In the genomic region with DNA sequence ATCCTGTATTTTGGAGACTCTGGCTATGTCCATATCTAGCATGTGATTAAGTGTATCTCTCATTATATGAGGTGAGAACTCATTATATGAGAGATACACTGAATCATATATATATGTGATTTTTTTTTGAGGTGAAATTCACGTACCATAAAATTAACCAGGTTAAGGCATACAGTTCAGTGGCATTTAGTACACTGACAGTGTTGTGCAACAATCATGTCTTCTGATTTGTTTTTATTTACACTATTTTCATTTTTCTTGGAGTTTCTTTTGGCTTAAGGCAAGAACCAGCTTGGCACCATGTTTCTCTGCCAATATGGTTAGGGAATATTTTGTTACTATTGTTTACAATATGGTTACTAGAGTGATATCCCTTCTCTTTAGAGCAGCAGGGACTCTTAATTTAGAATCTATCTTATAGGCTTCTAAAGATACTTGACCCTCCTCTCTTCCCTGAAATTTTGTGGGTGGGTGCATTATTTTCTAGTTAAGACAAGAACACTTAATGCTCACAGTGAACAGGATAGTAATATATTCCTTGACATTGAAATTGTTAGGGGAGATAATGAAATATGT, we compare ENCODE assay signal across 28 cellular contexts. TPM values are rescaled to one million over a fixed set of nuclear protein-coding genes. Genes with fewer than 3 reads are reported as not detected.
DNase-seq lines count a peak whose midpoint lies in the region; ATAC-seq, FAIRE-seq and TF ChIP-seq lines count a peak whose summit lies in the region.
"Had no signal": no experiment of that assay in that cellular context is flagged by ENCODE, and none has a peak within 500 bp of the region (broad histone marks: within the 10 kb centered on the region; RNA-seq: fewer than 3 reads in every experiment).

No MANE protein-coding gene starts in this region.

- in situ Hi-C loops in IMR-90 (cut with MboI; ENCODE audit: low sequenced_read_pairs), result loop anchor here (25.0 kb wide), 1 partner anchor 603 kb away; the partner anchor contains the start of gene LIG3
- in situ Hi-C loops in K562 (cut with MboI), result no loop called here

- H3K27me3 Mint-ChIP-seq in Caco-2 (ENCODE audit: insufficient read depth, unreplicated experiment) (no peaks in the 10 kb centered on the region), nephron progenitor cell (ENCODE audit: low read depth, poor library complexity) (peaks cover 6% of the 10 kb centered on the region)
- H3K27me3 Mint-ChIP-seq: activated T-cell treated with anti-CD3 and anti-CD28 coated beads, Interleukin-2, amount 50 U/mL, for 24 hours had no signal

- no peak overlapping the region for H4K91ac ChIP-seq in IMR-90 (ENCODE audit: insufficient read depth, low read depth, low read length)

- H2BK5ac ChIP-seq in IMR-90 (ENCODE audit: low read depth, low read length, poor library complexity, severe bottlenecking), result no peak overlapping the region

- DNase-seq in Caco-2 (no peak), IMR-90 (no peak), K562 (ENCODE audit: extremely low read depth in 1 of 4, low spot score in 3 of 4) (no peak), nephron progenitor cell (no peak), MG63 (no peak)
- no peak for DNase-seq in effector CD4-positive, alpha-beta T cell
- DNase-seq: activated CD4-positive, alpha-beta T cell treated with anti-CD3 and anti-CD28 coated beads for 4 hours; activated naive CD4-positive, alpha-beta T cell; activated T-cell treated with anti-CD3 and anti-CD28 coated beads, Interleukin-2, amount 50 U/mL, for 24 hours; amniotic stem cell; CD4-positive, alpha-beta memory T cell; esophagus squamous epithelium; gastrocnemius medialis; GOT3; hypothalamus; immature natural killer cell; NCI-H1105; NCI-H187 treated with DMSO at 0.1 percent for 48 hours; NCI-H524 treated with DMSO at 0.1 percent for 48 hours; occipital lobe; PC-9; SIG-M5; stimulated activated naive CD8-positive, alpha-beta T cell treated with anti-CD3 and anti-CD28 coated beads, Interleukin-15, Interleukin-2, amounts not matched to agents 100 U/mL and 50 U/mL, for 24 hours; testis had no signal

- H4K8ac ChIP-seq in IMR-90 (ENCODE audit: low read depth in 2 of 2, low read length in 2 of 2), result no peak overlapping the region

- H3K4me3 ChIP-seq in Caco-2 (ENCODE audit: low read depth, low read length) (no peak overlapping the region), IMR-90 (ENCODE audit: insufficient read depth, low read depth, low read length) (no peak overlapping the region), K562 (peak overlapping the region; percentile 83), MG63 (no peak overlapping the region)
- H3K4me3 ChIP-seq: colonic mucosa, gastrocnemius medialis, PC-9, testis had no signal

- no peak overlapping the region for H3K14ac ChIP-seq in IMR-90 (replicated peaks; ENCODE audit: low read depth, low read length)

- H3K36me3 ChIP-seq in Caco-2 (ENCODE audit: control insufficient read depth, insufficient read depth, low read length) (no peaks in the 10 kb centered on the region), IMR-90 (ENCODE audit: control insufficient read depth, insufficient read depth, low read length) (peaks cover 6% of the 10 kb centered on the region), K562 (ENCODE audit: control insufficient read depth, insufficient read depth, low read length) (peaks cover 44% of the 10 kb centered on the region), MG63 (peaks cover 26% of the 10 kb centered on the region)

- H2AFZ ChIP-seq in IMR-90 (replicated peaks; ENCODE audit: low read length, poor library complexity), result no peak overlapping the region
- no peak overlapping the region for H2AFZ ChIP-seq in K562 (ENCODE audit: low read depth, low read length)
- H2AFZ ChIP-seq: PC-9 had no signal

- peaks cover 24% of the 10 kb centered on the region for H4K20me1 ChIP-seq in IMR-90 (ENCODE audit: insufficient read depth, low read length)
- no peaks in the 10 kb centered on the region for H4K20me1 ChIP-seq in K562 (replicated peaks; ENCODE audit: control insufficient read depth, insufficient read depth, low read length)

- BruUV-seq in Caco-2 (replicated peaks; lab: Mats Ljungman, UMichigan) (no TSS peak), IMR-90 (replicated peaks; lab: Mats Ljungman, UMichigan) (no TSS peak), K562 (replicated peaks; lab: Mats Ljungman, UMichigan) (no TSS peak)

- H3K18ac ChIP-seq in IMR-90 (ENCODE audit: low read depth, low read length), result no peak overlapping the region

- no peak for TF ChIP-seq POLR2A in IMR-90 (IDR thresholded peaks at IDR 0.05; ENCODE audit: low read depth, low read length)
- TF ChIP-seq POLR2A in K562 (conservative IDR thresholded peaks at IDR 0.05), result no peak

- ATAC-seq in IMR-90 (ENCODE audit: low read depth) (no peak), K562 (no peak), GM21786 (IDR thresholded peaks at IDR 0.05; ENCODE audit: unreplicated experiment) (no peak)
- ATAC-seq: gastrocnemius medialis; stimulated activated naive CD8-positive, alpha-beta T cell treated with anti-CD3 and anti-CD28 coated beads, Interleukin-15, Interleukin-2, amounts not matched to agents 100 U/mL and 50 U/mL, for 24 hours had no signal

- H3K4me1 Mint-ChIP-seq in Caco-2 (ENCODE audit: low read depth, unreplicated experiment) (peaks cover 13% of the 10 kb centered on the region), nephron progenitor cell (peaks cover 44% of the 10 kb centered on the region)

- no peak for TF ChIP-seq EP300 in K562 (IDR thresholded peaks at IDR 0.05; ENCODE audit: low read length)

- POLR2A ChIA-PET in Caco-2 (lab: Charles Lee) (interaction anchor here (0.7 kb wide), 2 partner anchors 12 to 217 kb away, joined by 5 to 12 read pairs; partner anchors contain the start of gene PEX12), IMR-90 (lab: Charles Lee; ENCODE audit: unreplicated experiment) (no interaction called here), K562 (lab: Yijun Ruan, JAX) (interaction anchor here (0.6 to 7.5 kb wide), 14 partner anchors 8 to 195 kb away, joined by 3 to 132 read pairs (median 6); partner anchors contain the start of gene PEX12)

- no peak overlapping the region for H3K56ac ChIP-seq in IMR-90 (ENCODE audit: extremely low read depth, insufficient read depth, low read length)

- peak overlapping the region; percentile 90 for H3K4me3 Mint-ChIP-seq in Caco-2 (ENCODE audit: unreplicated experiment)
- no peak overlapping the region for H3K4me3 Mint-ChIP-seq in nephron progenitor cell
- H3K4me3 Mint-ChIP-seq: activated T-cell treated with anti-CD3 and anti-CD28 coated beads, Interleukin-2, amount 50 U/mL, for 24 hours had no signal

- dilution Hi-C loops in IMR-90 (cut with HindIII; ENCODE audit: low sequenced_read_pairs, unreplicated experiment), result no loop called here

- no peak overlapping the region for H3K23ac ChIP-seq in IMR-90 (ENCODE audit: low read depth, low read length)

- CTCF ChIA-PET in Caco-2 (lab: Charles Lee), result no interaction called here
- CTCF ChIA-PET in IMR-90 (lab: Yijun Ruan, JAX), result no interaction called here
- CTCF ChIA-PET in K562 (lab: Yijun Ruan, JAX; ENCODE audit: low intra/inter-chr PET ratio), result no interaction called here

- H3K9me1 ChIP-seq in IMR-90 (ENCODE audit: insufficient read depth, low read length) (peaks cover 6% of the 10 kb centered on the region; the same call in 1 of the 2 replicates), K562 (ENCODE audit: control insufficient read depth, insufficient read depth, low read length) (no peaks in the 10 kb centered on the region)

- peak overlapping the region; percentile 96 for H3K27ac Mint-ChIP-seq in Caco-2 (ENCODE audit: unreplicated experiment)
- peak overlapping the region; percentile 91 for H3K27ac Mint-ChIP-seq in nephron progenitor cell

- no peaks in the 10 kb centered on the region for H3K9me3 Mint-ChIP-seq in Caco-2 (ENCODE audit: unreplicated experiment)
- H3K9me3 Mint-ChIP-seq in nephron progenitor cell, result no peaks in the 10 kb centered on the region
- H3K9me3 Mint-ChIP-seq: activated T-cell treated with anti-CD3 and anti-CD28 coated beads, Interleukin-2, amount 50 U/mL, for 24 hours; immature natural killer cell had no signal

- H3K36me3 Mint-ChIP-seq in Caco-2 (ENCODE audit: insufficient read depth, unreplicated experiment) (peaks cover 26% of the 10 kb centered on the region), nephron progenitor cell (ENCODE audit: low read depth) (peaks cover 24% of the 10 kb centered on the region)

- TF ChIP-seq RAD21 in IMR-90 (IDR thresholded peaks at IDR 0.05; ENCODE audit: low read length) (no peak), K562 (CRISPR knock-in tag; conservative IDR thresholded peaks at IDR 0.05 in 1 of 2, IDR thresholded peaks at IDR 0.05 in 1 of 2) (no peak)

- FAIRE-seq in K562 (lab: Jason Lieb, UNC), result no peak
- FAIRE-seq: bronchial epithelial cell had no signal

- H2AK9ac ChIP-seq in IMR-90 (replicated peaks; ENCODE audit: low read depth, low read length, poor library complexity), result no peak overlapping the region

- H3K4me1 ChIP-seq in Caco-2 (peaks cover 21% of the 10 kb centered on the region), IMR-90 (ENCODE audit: control insufficient read depth, insufficient read depth, low read length) (0 out of 2 replicates have a peak, but pooled peaks cover 2% of the 10 kb centered on the region), K562 (replicated peaks in 1 of 2; ENCODE audit: control insufficient read depth in 2 of 2, insufficient read depth in 2 of 2, low read length in 2 of 2) (peaks cover 3 to 8% of the 10 kb centered on the region in 2 experiments; a peak in 3 of 5 replicates)

- intact Hi-C loops in Caco-2 (cut with micrococcal nuclease; ENCODE audit: unreplicated experiment) (loop anchor here (10.0 kb wide), 1 partner anchor 934 kb away; no protein-coding TSS in a partner anchor), IMR-90 (cut with micrococcal nuclease) (loop anchor here (5.0 kb wide), 1 partner anchor 42 kb away; no protein-coding TSS in a partner anchor), K562 (cut with micrococcal nuclease) (no loop called here)

- H4K5ac ChIP-seq in IMR-90 (ENCODE audit: low read depth, low read length), result no peak overlapping the region

- H2BK120ac ChIP-seq in IMR-90 (ENCODE audit: low read depth, low read length), result no peak overlapping the region

- H3K27ac ChIP-seq in IMR-90 (ENCODE audit: insufficient read depth, low read length) (no peak overlapping the region), K562 (ENCODE audit: extremely low read depth, low read depth, low read length) (peak overlapping the region; percentile 99)
- H3K27ac ChIP-seq: testis had no signal

- no peaks in the 10 kb centered on the region for H3K9me3 ChIP-seq in Caco-2
- H3K9me3 ChIP-seq in IMR-90 (ENCODE audit: control insufficient read depth, insufficient read depth, low read length), result no peaks in the 10 kb centered on the region
- no peaks in the 10 kb centered on the region for H3K9me3 ChIP-seq in K562 (replicated peaks; ENCODE audit: control insufficient read depth, insufficient read depth, low read depth, low read length)
- no peaks in the 10 kb centered on the region for H3K9me3 ChIP-seq in MG63
- H3K9me3 ChIP-seq: colonic mucosa, esophagus squamous epithelium, gastrocnemius medialis, testis had no signal

- H3K79me1 ChIP-seq in IMR-90 (ENCODE audit: low read depth in 1 of 2, low read length in 2 of 2), result peaks cover 11 to 52% of the 10 kb centered on the region in 2 experiments

- H3K79me2 ChIP-seq in K562 (ENCODE audit: control insufficient read depth, insufficient read depth, low read length), result peaks cover 81% of the 10 kb centered on the region

- no peak overlapping the region for H2BK20ac ChIP-seq in IMR-90 (ENCODE audit: low read depth, low read length)

- H2AK5ac ChIP-seq in IMR-90 (ENCODE audit: low read depth, low read length), result no peak overlapping the region

- no peak overlapping the region for H3K9ac ChIP-seq in IMR-90 (ENCODE audit: low read depth, low read length)
- H3K9ac ChIP-seq in K562 (ENCODE audit: insufficient read depth in 1 of 2, low read depth in 2 of 2, low read length in 2 of 2), result peak overlapping the region; percentile 82 to 97; a peak in 3 of 4 replicates

- no peak overlapping the region for H2BK15ac ChIP-seq in IMR-90 (ENCODE audit: low read depth, low read length)

- WGBS in IMR-90 (ENCODE audit: extremely low coverage in 2 of 2, insufficient read length in 1 of 2), 2 experiments, result no CpG with 5 or more reads among the region's 1 CpG
- 13% methylated on average over 1 of the region's 1 CpG for WGBS in K562 (ENCODE audit: insufficient coverage, low coverage, missing lambda C conversion rate)

- TF ChIP-seq CTCF in Caco-2 (IDR thresholded peaks at IDR 0.05; ENCODE audit: insufficient read depth in 1 of 2, low read depth in 1 of 2, low read length in 1 of 2, severe bottlenecking in 1 of 2, unreplicated experiment in 1 of 2), result no peak
- TF ChIP-seq CTCF in IMR-90 (conservative IDR thresholded peaks at IDR 0.05; ENCODE audit: low read depth, low read length), result no peak
- no peak for TF ChIP-seq CTCF in K562 (IDR thresholded peaks at IDR 0.05 in 2 of 3, conservative IDR thresholded peaks at IDR 0.05 in 1 of 3; ENCODE audit: insufficient read depth in 2 of 3, low read depth in 1 of 3, low read length in 3 of 3)
- TF ChIP-seq CTCF in nephron progenitor cell (IDR thresholded peaks at IDR 0.05), result no peak

- H3K4ac ChIP-seq in IMR-90 (ENCODE audit: low read depth, low read length), result no peak overlapping the region

- H3K27me3 ChIP-seq in Caco-2 (replicated peaks; ENCODE audit: control insufficient read depth, insufficient read depth, low read length), result no peaks in the 10 kb centered on the region
- no peaks in the 10 kb centered on the region for H3K27me3 ChIP-seq in IMR-90 (ENCODE audit: control insufficient read depth, insufficient read depth, low read length)
- no peaks in the 10 kb centered on the region for H3K27me3 ChIP-seq in K562 (ENCODE audit: control insufficient read depth in 2 of 2, insufficient read depth in 2 of 2, low read length in 2 of 2)
- no peaks in the 10 kb centered on the region for H3K27me3 ChIP-seq in MG63
- H3K27me3 ChIP-seq: colonic mucosa, gastrocnemius medialis, testis had no signal

- no peak overlapping the region for H3K4me2 ChIP-seq in IMR-90 (ENCODE audit: low read depth, low read length)
- peak overlapping the region; percentile 94 for H3K4me2 ChIP-seq in K562 (ENCODE audit: insufficient read depth, low read length)

RNA-seq across cellular contexts. Expression of gene AP2B1, which starts 3.2 kb away (rescaled TPM):
- 221 and 228 TPM in 2 replicates for total RNA-seq in Caco-2 (2022)
- 95.3 and 125 TPM in 2 replicates for total RNA-seq in IMR-90 (2012; rRNA removed)
- 96.5 and 102 TPM in 2 replicates for polyA plus RNA-seq in IMR-90 (2012; rRNA removed)
- polyA plus RNA-seq in IMR-90 (2012; cell fraction: cytosol; rRNA removed), result 40.5 and 46.9 TPM in 2 replicates
- polyA plus RNA-seq in IMR-90 (2012; cell fraction: nucleus; rRNA removed; ENCODE audit: low replicate concordance), result 19.8 and 78.9 TPM in 2 replicates
- 150 and 264 TPM in 2 replicates for total RNA-seq in K562 (2011; cell fraction: chromatin; rRNA removed; ENCODE audit: low replicate concordance)
- 100 and 121 TPM in 2 replicates for total RNA-seq in K562 (2011; cell fraction: nucleolus; rRNA removed)
- total RNA-seq in K562 (2011; cell fraction: nucleoplasm; rRNA removed), result 133 and 166 TPM in 2 replicates
- total RNA-seq in K562 (2014; rRNA removed), result 90.5 and 115 TPM in 2 replicates
- 114 and 135 TPM in 2 replicates for total RNA-seq in K562 (2014; rRNA removed; fragmentation: Illumina TruSeq; extraction: Trizol)
- 82.0 and 85.9 TPM in 2 replicates for total RNA-seq in K562 (2015; rRNA removed; fragmentation: Illumina TruSeq; extraction: Trizol)
- 221 and 245 TPM in 2 replicates for total RNA-seq in K562 (2021)
- 154 and 287 TPM in 2 replicates for polyA plus RNA-seq in K562 (2011; rRNA removed)
- polyA plus RNA-seq in K562 (2011; cell fraction: cytosol; rRNA removed), result 122 and 145 TPM in 2 replicates
- polyA plus RNA-seq in K562 (2011; cell fraction: nucleus; rRNA removed), result 151 and 159 TPM in 2 replicates
- polyA plus RNA-seq in K562 (2012), result 152 and 157 TPM in 2 replicates
- polyA plus RNA-seq in K562 (2014; fragmentation: Illumina TruSeq; extraction: Trizol), result 191 and 204 TPM in 2 replicates
- 10 to 100 TPM; 60.1 to 63.6 TPM for polyA plus RNA-seq in K562 (2014; fragmentation: Nextera tagmentation; extraction: Ambion mirVana)
- 105 and 126 TPM in 2 replicates for polyA plus RNA-seq in K562 (2014; rRNA removed)
- polyA minus RNA-seq in K562 (2011; rRNA and poly(A)+ RNA removed), result 244 and 452 TPM in 2 replicates
- polyA minus RNA-seq in K562 (2011; cell fraction: cytosol; rRNA and poly(A)+ RNA removed), result 95.2 and 196 TPM in 2 replicates
- 73.0 and 81.9 TPM in 2 replicates for polyA minus RNA-seq in K562 (2011; cell fraction: nucleus; rRNA and poly(A)+ RNA removed)
- 52.9 and 65.0 TPM in 2 replicates for total RNA-seq in MG63 (2014; rRNA removed; shearing (Covaris generic); ENCODE audit: low replicate concordance)

RNA-seq across cellular contexts. Expression of gene PEX12, which starts 12.0 kb away (rescaled TPM):
- total RNA-seq in Caco-2 (2022) (4.8 and 5.1 TPM in 2 replicates), IMR-90 (2012; rRNA removed) (6.7 and 7.9 TPM in 2 replicates), K562 (2014; rRNA removed) (4.6 and 5.6 TPM in 2 replicates), K562 (2014; rRNA removed; fragmentation: Illumina TruSeq; extraction: Trizol) (6.4 and 6.8 TPM in 2 replicates), K562 (2015; rRNA removed; fragmentation: Illumina TruSeq; extraction: Trizol) (5.8 and 6.4 TPM in 2 replicates), K562 (2021) (5.5 and 6.1 TPM in 2 replicates)
- polyA plus RNA-seq in IMR-90 (2012; rRNA removed) (4.5 and 4.6 TPM in 2 replicates), K562 (2011; rRNA removed) (9.9 and 12.4 TPM in 2 replicates), K562 (2014; fragmentation: Illumina TruSeq; extraction: Trizol) (7.9 and 8.4 TPM in 2 replicates), K562 (2014; fragmentation: Nextera tagmentation; extraction: Ambion mirVana) (1 to 10 TPM; 4.0 to 6.7 TPM), K562 (2014; rRNA removed) (4.5 and 4.9 TPM in 2 replicates)
- 1.8 and 3.7 TPM in 2 replicates for polyA plus RNA-seq in IMR-90 (2012; cell fraction: cytosol; rRNA removed)
- 0.75 and 1.7 TPM in 2 replicates for polyA plus RNA-seq in IMR-90 (2012; cell fraction: nucleus; rRNA removed; ENCODE audit: low replicate concordance)
- 7.7 and 10.2 TPM in 2 replicates for total RNA-seq in K562 (2011; cell fraction: chromatin; rRNA removed; ENCODE audit: low replicate concordance)
- 9.2 and 9.3 TPM in 2 replicates for total RNA-seq in K562 (2011; cell fraction: nucleolus; rRNA removed)
- 10.9 and 12.7 TPM in 2 replicates for total RNA-seq in K562 (2011; cell fraction: nucleoplasm; rRNA removed)
- polyA plus RNA-seq in K562 (2011; cell fraction: cytosol; rRNA removed), result 11.1 and 11.7 TPM in 2 replicates
- polyA plus RNA-seq in K562 (2011; cell fraction: nucleus; rRNA removed), result 6.9 and 8.3 TPM in 2 replicates
- 7.8 TPM in 2 replicates for polyA plus RNA-seq in K562 (2012)
- 9.1 and 13.3 TPM in 2 replicates for polyA minus RNA-seq in K562 (2011; rRNA and poly(A)+ RNA removed)
- polyA minus RNA-seq in K562 (2011; cell fraction: cytosol; rRNA and poly(A)+ RNA removed), result 4.2 and 5.0 TPM in 2 replicates
- 4.8 and 7.3 TPM in 2 replicates for polyA minus RNA-seq in K562 (2011; cell fraction: nucleus; rRNA and poly(A)+ RNA removed)
- 3.9 and 6.1 TPM in 2 replicates for total RNA-seq in MG63 (2014; rRNA removed; shearing (Covaris generic); ENCODE audit: low replicate concordance)

RNA-seq across cellular contexts. Expression of gene SLFN14, which starts 29.7 kb away (rescaled TPM):
- total RNA-seq in Caco-2 (2022) (not detected in 2 replicates), IMR-90 (2012; rRNA removed) (not detected in 2 replicates), K562 (2014; rRNA removed) (2.7 and 3.0 TPM in 2 replicates), K562 (2014; rRNA removed; fragmentation: Illumina TruSeq; extraction: Trizol) (4.0 and 5.1 TPM in 2 replicates), K562 (2015; rRNA removed; fragmentation: Illumina TruSeq; extraction: Trizol) (1.3 and 1.7 TPM in 2 replicates), K562 (2021) (3.2 and 4.3 TPM in 2 replicates)
- polyA plus RNA-seq in IMR-90 (2012; rRNA removed) (not detected in 2 replicates), K562 (2011; rRNA removed) (1.2 and 3.9 TPM in 2 replicates), K562 (2014; fragmentation: Illumina TruSeq; extraction: Trizol) (3.3 and 3.8 TPM in 2 replicates), K562 (2014; fragmentation: Nextera tagmentation; extraction: Ambion mirVana) (1 to 10 TPM; 1.6 to 3.1 TPM), K562 (2014; rRNA removed) (2.6 and 3.1 TPM in 2 replicates)
- not detected in 2 replicates for polyA plus RNA-seq in IMR-90 (2012; cell fraction: cytosol; rRNA removed)
- polyA plus RNA-seq in IMR-90 (2012; cell fraction: nucleus; rRNA removed; ENCODE audit: low replicate concordance), result not detected in 2 replicates
- 4.3 and 10.9 TPM in 2 replicates for total RNA-seq in K562 (2011; cell fraction: chromatin; rRNA removed; ENCODE audit: low replicate concordance)
- total RNA-seq in K562 (2011; cell fraction: nucleolus; rRNA removed), result 2.5 and 3.9 TPM in 2 replicates
- 3.5 and 4.9 TPM in 2 replicates for total RNA-seq in K562 (2011; cell fraction: nucleoplasm; rRNA removed)
- polyA plus RNA-seq in K562 (2011; cell fraction: cytosol; rRNA removed), result 0.65 and 1.0 TPM in 2 replicates
- 0.76 and 2.0 TPM in 2 replicates for polyA plus RNA-seq in K562 (2011; cell fraction: nucleus; rRNA removed)
- polyA plus RNA-seq in K562 (2012), result 0.89 and 1.3 TPM in 2 replicates
- 2.1 and 5.7 TPM in 2 replicates for polyA minus RNA-seq in K562 (2011; rRNA and poly(A)+ RNA removed)
- 0.46 and 2.2 TPM in 2 replicates for polyA minus RNA-seq in K562 (2011; cell fraction: cytosol; rRNA and poly(A)+ RNA removed)
- 1.4 and 1.9 TPM in 2 replicates for polyA minus RNA-seq in K562 (2011; cell fraction: nucleus; rRNA and poly(A)+ RNA removed)
- total RNA-seq in MG63 (2014; rRNA removed; shearing (Covaris generic); ENCODE audit: low replicate concordance), result not detected in 2 replicates
- total RNA-seq: bronchial epithelial cell; CD4-positive, alpha-beta memory T cell; colonic mucosa; esophagus squamous epithelium; gastrocnemius medialis; PC-9 had no signal
- polyA plus RNA-seq: urinary bladder had no signal

RNA-seq across cellular contexts. Expression of gene SLFN12L, which starts 52.9 kb away (rescaled TPM):
- total RNA-seq in Caco-2 (2022) (not detected in 2 replicates), IMR-90 (2012; rRNA removed) (under 0.01 and 0.18 TPM in 2 replicates), K562 (2014; rRNA removed) (0.04 TPM in 1 of 2 replicates, not detected in the other), K562 (2014; rRNA removed; fragmentation: Illumina TruSeq; extraction: Trizol) (0.07 TPM in 1 of 2 replicates, not detected in the other), K562 (2015; rRNA removed; fragmentation: Illumina TruSeq; extraction: Trizol) (0.18 and 0.26 TPM in 2 replicates), K562 (2021) (0.09 and 0.31 TPM in 2 replicates)
- polyA plus RNA-seq in IMR-90 (2012; rRNA removed) (0.04 TPM in 1 of 2 replicates, not detected in the other), K562 (2011; rRNA removed) (0.04 TPM in 1 of 2 replicates, not detected in the other), K562 (2014; fragmentation: Illumina TruSeq; extraction: Trizol) (0.09 TPM in 1 of 2 replicates, not detected in the other), K562 (2014; fragmentation: Nextera tagmentation; extraction: Ambion mirVana) (under 1 TPM in 1 of 2 experiments, not detected in 1; 0.04 TPM), K562 (2014; rRNA removed) (0.05 TPM in 1 of 2 replicates, not detected in the other)
- polyA plus RNA-seq in IMR-90 (2012; cell fraction: cytosol; rRNA removed), result not detected in 2 replicates
- polyA plus RNA-seq in IMR-90 (2012; cell fraction: nucleus; rRNA removed; ENCODE audit: low replicate concordance), result 0.06 TPM in 1 of 2 replicates, not detected in the other
- 0.16 and 0.40 TPM in 2 replicates for total RNA-seq in K562 (2011; cell fraction: chromatin; rRNA removed; ENCODE audit: low replicate concordance)
- total RNA-seq in K562 (2011; cell fraction: nucleolus; rRNA removed), result not detected in 2 replicates
- total RNA-seq in K562 (2011; cell fraction: nucleoplasm; rRNA removed), result 0.37 TPM in 1 of 2 replicates, not detected in the other
- polyA plus RNA-seq in K562 (2011; cell fraction: cytosol; rRNA removed), result not detected in 2 replicates
- polyA plus RNA-seq in K562 (2011; cell fraction: nucleus; rRNA removed), result 0.04 TPM in 1 of 2 replicates, not detected in the other
- polyA plus RNA-seq in K562 (2012), result 0.05 and 0.58 TPM in 2 replicates
- polyA minus RNA-seq in K562 (2011; rRNA and poly(A)+ RNA removed), result 0.09 TPM in 1 of 2 replicates, not detected in the other
- not detected in 2 replicates for polyA minus RNA-seq in K562 (2011; cell fraction: cytosol; rRNA and poly(A)+ RNA removed)
- polyA minus RNA-seq in K562 (2011; cell fraction: nucleus; rRNA and poly(A)+ RNA removed), result 0.27 TPM in 1 of 2 replicates, not detected in the other
- total RNA-seq in MG63 (2014; rRNA removed; shearing (Covaris generic); ENCODE audit: low replicate concordance), result not detected in 2 replicates
- total RNA-seq: occipital lobe, PC-9 had no signal
